8 cellular contexts compared by ENCODE assay signal in genomic region chr22:39528681-39529486, GRCh38. TPM values are rescaled to one million over a fixed set of nuclear protein-coding genes. Genes with fewer than 3 reads are reported as not detected.
DNase-seq lines count a peak whose midpoint lies in the region; ATAC-seq lines count a peak whose summit lies in the region.

No MANE protein-coding gene starts in this region.

- DNase-seq in DMS79 (lab: John Stamatoyannopoulos, UW) (peak; percentile 77), NCI-H460 (ENCODE audit: extremely low read depth, low read depth) (peak; percentile 74), cerebellar nuclear complex (lab: John Stamatoyannopoulos, UW) (peak; percentile 42 to 83)
- peak; percentile 86 to 88 for DNase-seq in activated CD4-positive, alpha-beta T cell treated with anti-CD3 and anti-CD28 coated beads for 24 hours (ENCODE audit: low read depth in 2 of 2)
- DNase-seq in stimulated activated CD4-positive, alpha-beta T cell treated with anti-CD3 and anti-CD28 coated beads, Interleukin-15, amount 100 ng/mL, for 48 hours (ENCODE audit: low read depth in 2 of 2), result peak; percentile 85 to 88

- H3K27me3 ChIP-seq in layer of hippocampus (ENCODE audit: control insufficient read depth, insufficient read depth, low read length), result no peaks in the 10 kb centered on the region

- ATAC-seq in HG03159 (IDR thresholded peaks at IDR 0.05; ENCODE audit: unreplicated experiment) (peak; percentile 29), HG03139 (IDR thresholded peaks at IDR 0.05; ENCODE audit: unreplicated experiment) (no peak)

- H3K27ac ChIP-seq in layer of hippocampus (ENCODE audit: low read depth, low read length), result peak overlapping the region; percentile 60

RNA-seq across cellular contexts. Expression of gene RPS19BP1, which starts 3.7 kb away (rescaled TPM):
- 80.2 and 85.8 TPM in 2 replicates for total RNA-seq in NCI-H460 (2014; rRNA removed; shearing (Covaris generic))
- 143 and 195 TPM in 2 replicates for polyA plus RNA-seq in NCI-H460 (2014; cell fraction: nucleus; rRNA removed)

RNA-seq across cellular contexts. Expression of gene ATF4, which starts 8.5 kb away (rescaled TPM):
- total RNA-seq in NCI-H460 (2014; rRNA removed; shearing (Covaris generic)), result 816 and 819 TPM in 2 replicates
- 552 and 568 TPM in 2 replicates for polyA plus RNA-seq in NCI-H460 (2014; cell fraction: nucleus; rRNA removed)

RNA-seq across cellular contexts. Expression of gene MIEF1, which starts 26.8 kb away (rescaled TPM):
- total RNA-seq in NCI-H460 (2014; rRNA removed; shearing (Covaris generic)), result 35.4 and 38.5 TPM in 2 replicates
- polyA plus RNA-seq in NCI-H460 (2014; cell fraction: nucleus; rRNA removed), result 25.8 and 37.2 TPM in 2 replicates

RNA-seq across cellular contexts. Expression of gene CACNA1I, which starts 41.7 kb away (rescaled TPM):
- total RNA-seq in NCI-H460 (2014; rRNA removed; shearing (Covaris generic)), result 0.05 TPM in 1 of 2 replicates, not detected in the other
- polyA plus RNA-seq in NCI-H460 (2014; cell fraction: nucleus; rRNA removed), result 0.01 and 0.02 TPM in 2 replicates
